ENCODE assay signal across 1 cellular context in the genomic region with DNA sequence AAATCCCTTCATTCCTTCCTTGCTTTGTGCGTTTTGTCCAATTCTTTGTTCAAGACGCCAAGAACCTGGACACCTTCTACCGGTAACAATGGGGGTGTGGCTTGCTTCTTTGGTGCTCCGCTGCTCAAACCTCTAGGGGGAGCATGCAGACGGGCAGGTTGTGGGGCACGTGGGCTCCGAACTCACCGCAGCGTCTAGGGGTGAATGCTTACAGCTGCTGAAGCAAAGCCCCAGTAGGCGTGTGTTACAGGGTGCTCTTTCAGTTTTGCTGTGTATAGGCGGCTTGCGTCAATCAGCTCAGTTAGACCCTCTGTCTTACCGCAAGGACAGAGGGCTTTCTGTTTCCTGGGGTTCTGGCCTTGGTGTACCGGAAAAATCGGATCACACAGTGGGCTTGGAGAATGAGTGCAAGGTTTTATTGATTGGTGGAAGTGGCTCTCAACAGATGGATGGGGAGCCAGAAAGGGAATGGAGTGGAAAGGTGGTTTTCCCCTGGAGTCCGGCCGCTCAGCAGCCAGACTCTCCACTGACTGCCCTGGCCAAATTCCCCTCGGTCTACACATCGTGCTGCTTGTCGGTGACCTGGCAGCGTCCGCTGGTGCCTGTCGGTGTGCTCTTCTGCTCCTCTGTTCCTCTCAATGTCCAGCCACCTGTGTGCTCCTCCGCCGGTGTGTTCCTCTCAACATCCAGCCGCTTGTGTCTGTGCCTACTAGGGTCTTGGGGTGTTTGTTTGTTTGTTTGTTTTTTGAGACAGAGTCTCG.
A peak's percentile ranks its signal among the peaks of the same experiment; 100 is the strongest.
TF ChIP-seq lines count a peak whose summit lies in the region.

No MANE protein-coding gene starts in this region.

TF ChIP-seq in HepG2, 621 proteins besides CTCF, POLR2A, EP300 and RAD21 (continued from another document):
- no peak for TF ChIP-seq AFF4 (CRISPR knock-in tag; IDR thresholded peaks at IDR 0.05)
- TF ChIP-seq, protein P1, sequence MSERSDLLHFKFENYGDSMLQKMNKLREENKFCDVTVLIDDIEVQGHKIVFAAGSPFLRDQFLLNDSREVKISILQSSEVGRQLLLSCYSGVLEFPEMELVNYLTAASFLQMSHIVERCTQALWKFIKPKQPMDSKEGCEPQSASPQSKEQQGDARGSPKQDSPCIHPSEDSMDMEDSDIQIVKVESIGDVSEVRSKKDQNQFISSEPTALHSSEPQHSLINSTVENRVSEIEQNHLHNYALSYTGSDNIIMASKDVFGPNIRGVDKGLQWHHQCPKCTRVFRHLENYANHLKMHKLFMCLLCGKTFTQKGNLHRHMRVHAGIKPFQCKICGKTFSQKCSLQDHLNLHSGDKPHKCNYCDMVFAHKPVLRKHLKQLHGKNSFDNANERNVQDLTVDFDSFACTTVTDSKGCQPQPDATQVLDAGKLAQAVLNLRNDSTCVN (CRISPR knock-in tag; IDR thresholded peaks at IDR 0.05; ENCODE audit: borderline replicate concordance), result no peak
- TF ChIP-seq MED13 (CRISPR knock-in tag; IDR thresholded peaks at IDR 0.05), result no peak
- no peak for TF ChIP-seq TBX2 (CRISPR knock-in tag; IDR thresholded peaks at IDR 0.05; ENCODE audit: borderline replicate concordance)
- TF ChIP-seq SP1 (IDR thresholded peaks at IDR 0.05), result no peak
- no peak for TF ChIP-seq SP1 (CRISPR knock-in tag; IDR thresholded peaks at IDR 0.05)
- TF ChIP-seq SSRP1 (CRISPR knock-in tag; IDR thresholded peaks at IDR 0.05), result no peak
- TF ChIP-seq, protein P2, sequence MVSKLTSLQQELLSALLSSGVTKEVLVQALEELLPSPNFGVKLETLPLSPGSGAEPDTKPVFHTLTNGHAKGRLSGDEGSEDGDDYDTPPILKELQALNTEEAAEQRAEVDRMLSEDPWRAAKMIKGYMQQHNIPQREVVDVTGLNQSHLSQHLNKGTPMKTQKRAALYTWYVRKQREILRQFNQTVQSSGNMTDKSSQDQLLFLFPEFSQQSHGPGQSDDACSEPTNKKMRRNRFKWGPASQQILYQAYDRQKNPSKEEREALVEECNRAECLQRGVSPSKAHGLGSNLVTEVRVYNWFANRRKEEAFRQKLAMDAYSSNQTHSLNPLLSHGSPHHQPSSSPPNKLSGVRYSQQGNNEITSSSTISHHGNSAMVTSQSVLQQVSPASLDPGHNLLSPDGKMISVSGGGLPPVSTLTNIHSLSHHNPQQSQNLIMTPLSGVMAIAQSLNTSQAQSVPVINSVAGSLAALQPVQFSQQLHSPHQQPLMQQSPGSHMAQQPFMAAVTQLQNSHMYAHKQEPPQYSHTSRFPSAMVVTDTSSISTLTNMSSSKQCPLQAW (CRISPR knock-in tag; IDR thresholded peaks at IDR 0.05), result no peak
- no peak for TF ChIP-seq TOPORS (CRISPR knock-in tag; IDR thresholded peaks at IDR 0.05)
- TF ChIP-seq XRCC5 (optimal IDR thresholded peaks at IDR 0.05; ENCODE audit: low read length), result peak; percentile 37
- no peak for TF ChIP-seq SIN3B (IDR thresholded peaks at IDR 0.05; ENCODE audit: low read length)
- 0 out of 2 replicates have a peak, but pooled peaks have one; percentile 19 for TF ChIP-seq STAG1 (CRISPR knock-in tag; IDR thresholded peaks at IDR 0.05)
- TF ChIP-seq ZFX (CRISPR knock-in tag; IDR thresholded peaks at IDR 0.05; ENCODE audit: low read depth), result peak; percentile 23; the same call in 1 of the 2 replicates
- TF ChIP-seq NR0B2 (CRISPR knock-in tag; IDR thresholded peaks at IDR 0.05), result no peak
- TF ChIP-seq ZNF781 (CRISPR knock-in tag; IDR thresholded peaks at IDR 0.05; ENCODE audit: borderline replicate concordance, not compliant biosample characterization), result no peak
- TF ChIP-seq ZNF678 (CRISPR knock-in tag; IDR thresholded peaks at IDR 0.05), result no peak
- TF ChIP-seq FOXO4 (CRISPR knock-in tag; conservative IDR thresholded peaks at IDR 0.05), result no peak
- 0 out of 2 replicates have a peak, but pooled peaks have one; percentile 27 for TF ChIP-seq ZNF230 (CRISPR knock-in tag; IDR thresholded peaks at IDR 0.05)
- TF ChIP-seq ZBTB43 (CRISPR knock-in tag; conservative IDR thresholded peaks at IDR 0.05), result no peak
- TF ChIP-seq, protein P3, sequence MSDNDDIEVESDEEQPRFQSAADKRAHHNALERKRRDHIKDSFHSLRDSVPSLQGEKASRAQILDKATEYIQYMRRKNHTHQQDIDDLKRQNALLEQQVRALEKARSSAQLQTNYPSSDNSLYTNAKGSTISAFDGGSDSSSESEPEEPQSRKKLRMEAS (IDR thresholded peaks at IDR 0.05), result peak; percentile 81
- TF ChIP-seq, protein P4, sequence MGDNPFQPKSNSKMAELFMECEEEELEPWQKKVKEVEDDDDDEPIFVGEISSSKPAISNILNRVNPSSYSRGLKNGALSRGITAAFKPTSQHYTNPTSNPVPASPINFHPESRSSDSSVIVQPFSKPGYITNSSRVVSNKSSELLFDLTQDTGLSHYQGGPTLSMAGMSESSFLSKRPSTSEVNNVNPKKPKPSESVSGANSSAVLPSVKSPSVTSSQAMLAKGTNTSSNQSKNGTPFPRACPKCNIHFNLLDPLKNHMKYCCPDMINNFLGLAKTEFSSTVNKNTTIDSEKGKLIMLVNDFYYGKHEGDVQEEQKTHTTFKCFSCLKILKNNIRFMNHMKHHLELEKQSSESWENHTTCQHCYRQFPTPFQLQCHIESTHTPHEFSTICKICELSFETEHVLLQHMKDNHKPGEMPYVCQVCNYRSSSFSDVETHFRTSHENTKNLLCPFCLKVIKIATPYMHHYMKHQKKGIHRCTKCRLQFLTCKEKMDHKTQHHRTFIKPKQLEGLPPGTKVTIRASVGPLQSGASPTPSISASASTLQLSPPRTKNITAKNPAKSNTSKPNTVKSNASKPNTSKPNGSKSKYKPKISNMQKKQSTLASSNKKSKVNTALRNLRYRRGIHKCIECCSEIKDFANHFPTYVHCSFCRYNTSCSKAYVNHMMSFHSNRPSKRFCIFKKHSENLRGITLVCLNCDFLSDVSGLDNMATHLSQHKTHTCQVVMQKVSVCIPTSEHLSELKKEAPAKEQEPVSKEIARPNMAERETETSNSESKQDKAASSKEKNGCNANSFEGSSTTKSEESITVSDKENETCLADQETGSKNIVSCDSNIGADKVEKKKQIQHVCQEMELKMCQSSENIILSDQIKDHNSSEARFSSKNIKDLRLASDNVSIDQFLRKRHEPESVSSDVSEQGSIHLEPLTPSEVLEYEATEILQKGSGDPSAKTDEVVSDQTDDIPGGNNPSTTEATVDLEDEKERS (CRISPR knock-in tag; IDR thresholded peaks at IDR 0.05), result no peak
- 0 out of 2 replicates have a peak, but pooled peaks have one; percentile 30 for TF ChIP-seq REPIN1 (CRISPR knock-in tag; IDR thresholded peaks at IDR 0.05; ENCODE audit: borderline replicate concordance, low read depth)
- TF ChIP-seq MXD4 (CRISPR knock-in tag; IDR thresholded peaks at IDR 0.05), result no peak
- TF ChIP-seq, protein P5, sequence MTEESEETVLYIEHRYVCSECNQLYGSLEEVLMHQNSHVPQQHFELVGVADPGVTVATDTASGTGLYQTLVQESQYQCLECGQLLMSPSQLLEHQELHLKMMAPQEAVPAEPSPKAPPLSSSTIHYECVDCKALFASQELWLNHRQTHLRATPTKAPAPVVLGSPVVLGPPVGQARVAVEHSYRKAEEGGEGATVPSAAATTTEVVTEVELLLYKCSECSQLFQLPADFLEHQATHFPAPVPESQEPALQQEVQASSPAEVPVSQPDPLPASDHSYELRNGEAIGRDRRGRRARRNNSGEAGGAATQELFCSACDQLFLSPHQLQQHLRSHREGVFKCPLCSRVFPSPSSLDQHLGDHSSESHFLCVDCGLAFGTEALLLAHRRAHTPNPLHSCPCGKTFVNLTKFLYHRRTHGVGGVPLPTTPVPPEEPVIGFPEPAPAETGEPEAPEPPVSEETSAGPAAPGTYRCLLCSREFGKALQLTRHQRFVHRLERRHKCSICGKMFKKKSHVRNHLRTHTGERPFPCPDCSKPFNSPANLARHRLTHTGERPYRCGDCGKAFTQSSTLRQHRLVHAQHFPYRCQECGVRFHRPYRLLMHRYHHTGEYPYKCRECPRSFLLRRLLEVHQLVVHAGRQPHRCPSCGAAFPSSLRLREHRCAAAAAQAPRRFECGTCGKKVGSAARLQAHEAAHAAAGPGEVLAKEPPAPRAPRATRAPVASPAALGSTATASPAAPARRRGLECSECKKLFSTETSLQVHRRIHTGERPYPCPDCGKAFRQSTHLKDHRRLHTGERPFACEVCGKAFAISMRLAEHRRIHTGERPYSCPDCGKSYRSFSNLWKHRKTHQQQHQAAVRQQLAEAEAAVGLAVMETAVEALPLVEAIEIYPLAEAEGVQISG (CRISPR knock-in tag; IDR thresholded peaks at IDR 0.05), result peak; percentile 44
- TF ChIP-seq SYNCRIP (IDR thresholded peaks at IDR 0.05; ENCODE audit: insufficient read depth, low read depth, low read length), result no peak
- no peak for TF ChIP-seq ZBTB7B (CRISPR knock-in tag; IDR thresholded peaks at IDR 0.05)
- TF ChIP-seq LCORL (IDR thresholded peaks at IDR 0.05), result no peak
- no peak for TF ChIP-seq LCORL (CRISPR knock-in tag; IDR thresholded peaks at IDR 0.05)
- no peak for TF ChIP-seq ZNF251 (CRISPR knock-in tag; IDR thresholded peaks at IDR 0.05)
- TF ChIP-seq ZNF234 (CRISPR knock-in tag; conservative IDR thresholded peaks at IDR 0.05), result no peak
